Comparison of ENCODE assay signal across 8 cellular contexts in the genomic region with DNA sequence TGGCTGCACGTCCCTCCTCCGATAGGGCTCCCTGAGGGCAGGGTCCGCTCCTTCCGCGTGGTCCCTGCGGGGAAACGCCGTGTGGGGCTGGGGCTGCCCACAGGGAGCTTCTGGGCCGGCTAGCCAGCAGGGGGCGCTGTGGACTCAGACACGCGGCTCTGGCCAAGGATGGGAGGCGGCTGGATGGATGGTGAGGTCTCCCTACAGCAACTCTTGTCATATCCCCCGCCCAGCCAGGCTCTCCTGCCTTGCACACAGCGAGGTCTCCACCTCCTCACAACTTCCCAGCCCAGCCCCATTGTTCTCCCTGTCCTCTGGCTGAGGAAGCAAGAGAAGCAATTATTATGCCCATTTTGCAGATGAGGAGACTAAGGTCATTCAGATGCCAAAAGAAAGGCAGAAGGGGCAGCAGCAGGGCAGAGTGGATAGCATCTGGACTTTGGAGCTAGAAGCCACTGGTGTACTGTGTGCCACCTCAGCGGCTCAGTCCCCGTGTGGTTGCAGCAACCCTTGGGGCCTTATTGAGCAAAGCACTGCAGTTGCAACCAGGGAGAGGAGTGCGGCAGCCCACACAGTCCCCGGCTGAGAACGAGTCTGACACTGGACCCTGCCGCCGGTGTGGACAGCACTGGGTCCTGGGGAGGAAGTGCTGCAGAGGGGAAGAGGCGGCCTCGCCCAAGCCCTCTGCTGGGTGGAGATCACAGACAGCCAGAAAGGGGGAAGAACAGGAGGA.
DNase-seq lines count a peak whose midpoint lies in the region; ATAC-seq lines count a peak whose summit lies in the region.

No MANE protein-coding gene starts in this region.

- H3K27ac ChIP-seq in iPS-20b (ENCODE audit: low read length) = peak overlapping the region; percentile 29

- H3K27me3 ChIP-seq in HAP-1 (ENCODE audit: low read depth) = no peaks in the 10 kb centered on the region
- no peaks in the 10 kb centered on the region for H3K27me3 ChIP-seq in iPS-20b (ENCODE audit: insufficient read depth, low read length)

- CTCF ChIA-PET in T-cell (lab: Charles Lee) = interaction anchor here (0.6 to 8.5 kb wide), 20 partner anchors 8 to 415 kb away, joined by 3 to 49 read pairs (median 4); a partner anchor contains a TSS

- no peaks in the 10 kb centered on the region for H3K4me1 ChIP-seq in HAP-1
- H3K4me1 ChIP-seq in iPS-20b (ENCODE audit: insufficient read depth, low read length) = no peaks in the 10 kb centered on the region; the same call in 1 of the 2 replicates

- DNase-seq in AG08395 (ENCODE audit: low spot score) = peak; percentile 28
- peak; percentile 39 to 87 for DNase-seq in HAP-1 (ENCODE audit: low spot score in 2 of 2)
- DNase-seq in T-cell = peak; percentile 50 to 94 (median 81)
- peak; percentile 97 for DNase-seq in stimulated activated CD4-positive, alpha-beta T cell treated with anti-CD3 and anti-CD28 coated beads, Interleukin-2, amount 100 ng/mL, for 24 hours

- peak; percentile 19 to 40 (median 32) for ATAC-seq in T-cell (replicated peaks in 1 of 4)
- ATAC-seq in GM21825 (IDR thresholded peaks at IDR 0.05; ENCODE audit: unreplicated experiment) = no peak
- no peak for ATAC-seq in HG03378 (IDR thresholded peaks at IDR 0.05; ENCODE audit: unreplicated experiment)

- peak overlapping the region; percentile 99 to 100 for H3K27ac Mint-ChIP-seq in T-cell
- H3K27ac Mint-ChIP-seq in activated naive CD8-positive, alpha-beta T cell = peak overlapping the region; percentile 78

- no peaks in the 10 kb centered on the region for H3K27me3 Mint-ChIP-seq in T-cell
- no peaks in the 10 kb centered on the region for H3K27me3 Mint-ChIP-seq in activated naive CD8-positive, alpha-beta T cell

- H3K9me3 Mint-ChIP-seq in T-cell = no peaks in the 10 kb centered on the region
- no peaks in the 10 kb centered on the region for H3K9me3 Mint-ChIP-seq in activated naive CD8-positive, alpha-beta T cell (ENCODE audit: low read depth)

- H3K36me3 ChIP-seq in HAP-1 (replicated peaks) (no peaks in the 10 kb centered on the region), iPS-20b (ENCODE audit: insufficient read depth, low read depth, low read length) (no peaks in the 10 kb centered on the region)

- in situ Hi-C loops in HAP-1 (cut with MboI; ENCODE audit: low sequenced_read_pairs) = loop anchor here (10.0 kb wide), 2 partner anchors 187 to 357 kb away; no protein-coding TSS in a partner anchor

- H3K9ac ChIP-seq in iPS-20b (ENCODE audit: low read depth, low read length) = no peak overlapping the region

- H3K4me3 Mint-ChIP-seq in T-cell = peak overlapping the region; percentile 41 to 63 (median 59)
- peak overlapping the region; percentile 56 for H3K4me3 Mint-ChIP-seq in activated naive CD8-positive, alpha-beta T cell

- POLR2A ChIA-PET in T-cell (lab: Charles Lee) = interaction anchor here (0.6 to 4.2 kb wide), 3 partner anchors 95 to 101 kb away, joined by 3 to 32 read pairs (median 4); a partner anchor contains a TSS

- H3K4me1 Mint-ChIP-seq in T-cell = peaks cover 78 to 84% (median 83%) of the 10 kb centered on the region in 3 donors
- peaks cover 88% of the 10 kb centered on the region for H3K4me1 Mint-ChIP-seq in activated naive CD8-positive, alpha-beta T cell (ENCODE audit: low read depth)

- no peaks in the 10 kb centered on the region for H3K9me3 ChIP-seq in HAP-1
- no peaks in the 10 kb centered on the region; the same call in 1 of the 2 replicates for H3K9me3 ChIP-seq in iPS-20b (ENCODE audit: insufficient read depth, low read depth, low read length)

- no peaks in the 10 kb centered on the region for H3K36me3 Mint-ChIP-seq in T-cell
- H3K36me3 Mint-ChIP-seq in activated naive CD8-positive, alpha-beta T cell = peaks cover under 1% of the 10 kb centered on the region

- no peak overlapping the region for H3K4me3 ChIP-seq in HAP-1
- no peak overlapping the region for H3K4me3 ChIP-seq in iPS-20b (ENCODE audit: low read length)

Comparison
In these comparisons a context has a peak if more than half of its experiments do, and no peak if none do; other contexts are left out.
1. DNase-seq: peak in every context shown above with its lines; median percentile 97 in stimulated activated CD4-positive, alpha-beta T cell treated with anti-CD3 and anti-CD28 coated beads, Interleukin-2, amount 100 ng/mL, for 24 hours; 81 in T-cell; 63 in HAP-1; 28 in AG08395.
2. ATAC-seq: peak in T-cell (4 of 4); none in GM21825 (single experiment) and HG03378 (single experiment).